14 cellular contexts compared by ENCODE assay signal in genomic region chr19:56098731-56099577, GRCh38. TPM values are rescaled to one million over a fixed set of nuclear protein-coding genes. Genes with fewer than 3 reads are reported as not detected.
DNase-seq lines count a peak whose midpoint lies in the region; ATAC-seq and TF ChIP-seq lines count a peak whose summit lies in the region.
"Had no signal": no experiment of that assay in that cellular context is flagged by ENCODE, and none has a peak within 500 bp of the region (broad histone marks: within the 10 kb centered on the region; RNA-seq: fewer than 3 reads in every experiment).

No MANE protein-coding gene starts in this region.

- H3K9me3 ChIP-seq in IMR-90 (ENCODE audit: control insufficient read depth, insufficient read depth, low read length) = no peaks in the 10 kb centered on the region

- TF ChIP-seq CTCF in natural killer cell (IDR thresholded peaks at IDR 0.05) = no peak
- no peak for TF ChIP-seq CTCF in IMR-90 (conservative IDR thresholded peaks at IDR 0.05; ENCODE audit: low read depth, low read length)

- H3K9me3 Mint-ChIP-seq in natural killer cell treated with Interleukin-12 subunit alpha and Interleukin-12 subunit beta and Interleukin-15 and Interleukin-18, amount 100 ng/mL, for 72 hours = no peaks in the 10 kb centered on the region
- H3K9me3 Mint-ChIP-seq in natural killer cell = no peaks in the 10 kb centered on the region
- no peaks in the 10 kb centered on the region for H3K9me3 Mint-ChIP-seq in stimulated activated naive B cell treated with anti-CD40 and anti-IgM and Interleukin-4, amounts not matched to agents 10 μg/mL and 1 μg/mL and 100 μg/mL, for 72 hours
- no peaks in the 10 kb centered on the region for H3K9me3 Mint-ChIP-seq in T-helper 2 cell treated with Interferon-gamma antibody and Interleukin-4, amounts not matched to agents 5 μg/mL and 100 μg/mL, for 36 hours
- H3K9me3 Mint-ChIP-seq: CD4-positive, alpha-beta T cell had no signal

- no peak for TF ChIP-seq POLR2A in IMR-90 (IDR thresholded peaks at IDR 0.05; ENCODE audit: low read depth, low read length)

- peaks cover 28% of the 10 kb centered on the region for H4K20me1 ChIP-seq in IMR-90 (ENCODE audit: insufficient read depth, low read length)

- H2BK120ac ChIP-seq in IMR-90 (ENCODE audit: low read depth, low read length) = no peak overlapping the region

- no peaks in the 10 kb centered on the region for H3K27me3 Mint-ChIP-seq in natural killer cell treated with Interleukin-12 subunit alpha and Interleukin-12 subunit beta and Interleukin-15 and Interleukin-18, amount 100 ng/mL, for 72 hours
- H3K27me3 Mint-ChIP-seq in natural killer cell (ENCODE audit: low read depth in 2 of 2) = no peaks in the 10 kb centered on the region
- no peaks in the 10 kb centered on the region for H3K27me3 Mint-ChIP-seq in stimulated activated naive B cell treated with anti-CD40 and anti-IgM and Interleukin-4, amounts not matched to agents 10 μg/mL and 1 μg/mL and 100 μg/mL, for 72 hours
- H3K27me3 Mint-ChIP-seq in T-helper 2 cell treated with Interferon-gamma antibody and Interleukin-4, amounts not matched to agents 5 μg/mL and 100 μg/mL, for 36 hours (ENCODE audit: low read depth) = no peaks in the 10 kb centered on the region
- H3K27me3 Mint-ChIP-seq: B cell; CD4-positive, alpha-beta T cell had no signal

- no peak overlapping the region for H4K91ac ChIP-seq in IMR-90 (ENCODE audit: insufficient read depth, low read depth, low read length)

- peak overlapping the region in 1 of 2 donors; percentile 27 for H3K27ac Mint-ChIP-seq in natural killer cell treated with Interleukin-12 subunit alpha and Interleukin-12 subunit beta and Interleukin-15 and Interleukin-18, amount 100 ng/mL, for 72 hours
- H3K27ac Mint-ChIP-seq in natural killer cell = peak overlapping the region in 1 of 2 donors; percentile 40
- H3K27ac Mint-ChIP-seq in stimulated activated naive B cell treated with anti-CD40 and anti-IgM and Interleukin-4, amounts not matched to agents 10 μg/mL and 1 μg/mL and 100 μg/mL, for 72 hours = peak overlapping the region; percentile 28
- H3K27ac Mint-ChIP-seq in T-helper 2 cell treated with Interferon-gamma antibody and Interleukin-4, amounts not matched to agents 5 μg/mL and 100 μg/mL, for 36 hours = no peak overlapping the region
- H3K27ac Mint-ChIP-seq: B cell; CD4-positive, alpha-beta T cell had no signal

- H3K14ac ChIP-seq in IMR-90 (replicated peaks; ENCODE audit: low read depth, low read length) = no peak overlapping the region

- no peak overlapping the region for H3K9ac ChIP-seq in IMR-90 (ENCODE audit: low read depth, low read length)

- POLR2A ChIA-PET in IMR-90 (lab: Charles Lee; ENCODE audit: unreplicated experiment) = no interaction called here

- H2AK9ac ChIP-seq in IMR-90 (replicated peaks; ENCODE audit: low read depth, low read length, poor library complexity) = no peak overlapping the region

- dilution Hi-C loops in IMR-90 (cut with HindIII; ENCODE audit: low sequenced_read_pairs, unreplicated experiment) = no loop called here

- H3K36me3 Mint-ChIP-seq in natural killer cell treated with Interleukin-12 subunit alpha and Interleukin-12 subunit beta and Interleukin-15 and Interleukin-18, amount 100 ng/mL, for 72 hours = peaks cover 4% of the 10 kb centered on the region
- H3K36me3 Mint-ChIP-seq in natural killer cell = no peaks in the 10 kb centered on the region
- H3K36me3 Mint-ChIP-seq in stimulated activated naive B cell treated with anti-CD40 and anti-IgM and Interleukin-4, amounts not matched to agents 10 μg/mL and 1 μg/mL and 100 μg/mL, for 72 hours = peaks cover 35 to 50% of the 10 kb centered on the region in 2 donors
- H3K36me3 Mint-ChIP-seq in T-helper 2 cell treated with Interferon-gamma antibody and Interleukin-4, amounts not matched to agents 5 μg/mL and 100 μg/mL, for 36 hours (ENCODE audit: low read depth) = peaks cover 21% of the 10 kb centered on the region

- H3K4ac ChIP-seq in IMR-90 (ENCODE audit: low read depth, low read length) = no peak overlapping the region

- no peak overlapping the region for H3K4me2 ChIP-seq in IMR-90 (ENCODE audit: low read depth, low read length)

- no peaks in the 10 kb centered on the region for H3K4me1 ChIP-seq in IMR-90 (ENCODE audit: control insufficient read depth, insufficient read depth, low read length)

- no peak overlapping the region for H3K23ac ChIP-seq in IMR-90 (ENCODE audit: low read depth, low read length)

- H3K9me1 ChIP-seq in IMR-90 (ENCODE audit: insufficient read depth, low read length) = no peaks in the 10 kb centered on the region

- no peak overlapping the region for H3K18ac ChIP-seq in IMR-90 (ENCODE audit: low read depth, low read length)

- CTCF ChIA-PET in IMR-90 (lab: Yijun Ruan, JAX) = no interaction called here

- peak; percentile 53 for DNase-seq in natural killer cell treated with Interleukin-12 subunit alpha and Interleukin-12 subunit beta and Interleukin-15 and Interleukin-18, amount 100 ng/mL, for 72 hours (ENCODE audit: low spot score)
- DNase-seq in natural killer cell (no peak), IMR-90 (no peak), iPS-NIHi11 (ENCODE audit: low spot score) (peak; percentile 4), midbrain (lab: John Stamatoyannopoulos, UW) (no peak)
- DNase-seq in stimulated activated naive B cell treated with anti-CD40 and anti-IgM and Interleukin-4, amounts not matched to agents 10 μg/mL and 1 μg/mL and 100 μg/mL, for 72 hours = no peak
- DNase-seq in T-helper 2 cell treated with Interferon-gamma antibody and Interleukin-4, amounts not matched to agents 5 μg/mL and 100 μg/mL, for 36 hours (ENCODE audit: low spot score) = no peak
- no peak for DNase-seq in activated T-cell treated with anti-CD3 and anti-CD28 coated beads, Interleukin-2, amount 50 U/mL, for 1 hour
- DNase-seq: C1 segment of cervical spinal cord; Calu3; CD4-positive, alpha-beta T cell; DMS79; H9 had no signal

- H3K79me1 ChIP-seq in IMR-90 (ENCODE audit: low read depth in 1 of 2, low read length in 2 of 2) = peaks cover 6 to 28% of the 10 kb centered on the region in 2 experiments

- BruUV-seq in IMR-90 (replicated peaks; lab: Mats Ljungman, UMichigan) = no TSS peak

- H3K4me3 Mint-ChIP-seq in natural killer cell treated with Interleukin-12 subunit alpha and Interleukin-12 subunit beta and Interleukin-15 and Interleukin-18, amount 100 ng/mL, for 72 hours = no peak overlapping the region
- H3K4me3 Mint-ChIP-seq in natural killer cell = no peak overlapping the region
- H3K4me3 Mint-ChIP-seq in stimulated activated naive B cell treated with anti-CD40 and anti-IgM and Interleukin-4, amounts not matched to agents 10 μg/mL and 1 μg/mL and 100 μg/mL, for 72 hours = no peak overlapping the region
- H3K4me3 Mint-ChIP-seq in T-helper 2 cell treated with Interferon-gamma antibody and Interleukin-4, amounts not matched to agents 5 μg/mL and 100 μg/mL, for 36 hours = no peak overlapping the region
- H3K4me3 Mint-ChIP-seq: B cell; CD4-positive, alpha-beta T cell; H9 had no signal

- no peak overlapping the region for H2BK5ac ChIP-seq in IMR-90 (ENCODE audit: low read depth, low read length, poor library complexity, severe bottlenecking)

- no peak overlapping the region for H3K4me3 ChIP-seq in IMR-90 (ENCODE audit: insufficient read depth, low read depth, low read length)

- H3K36me3 ChIP-seq in IMR-90 (ENCODE audit: control insufficient read depth, insufficient read depth, low read length) = peaks cover 47% of the 10 kb centered on the region

- in situ Hi-C loops in IMR-90 (cut with MboI; ENCODE audit: low sequenced_read_pairs) = no loop called here

- H2BK15ac ChIP-seq in IMR-90 (ENCODE audit: low read depth, low read length) = no peak overlapping the region

- ATAC-seq in natural killer cell treated with Interleukin-12 subunit alpha and Interleukin-12 subunit beta and Interleukin-15 and Interleukin-18, amount 100 ng/mL, for 72 hours = no peak
- ATAC-seq in natural killer cell = no peak
- ATAC-seq in IMR-90 (ENCODE audit: low read depth) = no peak
- ATAC-seq in stimulated activated naive B cell treated with anti-CD40 and anti-IgM and Interleukin-4, amounts not matched to agents 10 μg/mL and 1 μg/mL and 100 μg/mL, for 72 hours (replicated peaks) = no peak

- H3K4me1 Mint-ChIP-seq in natural killer cell treated with Interleukin-12 subunit alpha and Interleukin-12 subunit beta and Interleukin-15 and Interleukin-18, amount 100 ng/mL, for 72 hours (ENCODE audit: low read depth in 2 of 2) = peaks cover 0 to 11% of the 10 kb centered on the region in 2 donors
- peaks cover 0 to 15% of the 10 kb centered on the region in 2 donors for H3K4me1 Mint-ChIP-seq in natural killer cell
- H3K4me1 Mint-ChIP-seq in stimulated activated naive B cell treated with anti-CD40 and anti-IgM and Interleukin-4, amounts not matched to agents 10 μg/mL and 1 μg/mL and 100 μg/mL, for 72 hours = peaks cover 11 to 15% of the 10 kb centered on the region in 2 donors
- no peaks in the 10 kb centered on the region for H3K4me1 Mint-ChIP-seq in T-helper 2 cell treated with Interferon-gamma antibody and Interleukin-4, amounts not matched to agents 5 μg/mL and 100 μg/mL, for 36 hours (ENCODE audit: low read depth)
- H3K4me1 Mint-ChIP-seq: H9 had no signal

- no peaks in the 10 kb centered on the region for H3K27me3 ChIP-seq in IMR-90 (ENCODE audit: control insufficient read depth, insufficient read depth, low read length)

- H2AK5ac ChIP-seq in IMR-90 (ENCODE audit: low read depth, low read length) = no peak overlapping the region

- H3K27ac ChIP-seq in IMR-90 (ENCODE audit: insufficient read depth, low read length) = no peak overlapping the region

- intact Hi-C loops in natural killer cell (cut with micrococcal nuclease) = no loop called here
- intact Hi-C loops in IMR-90 (cut with micrococcal nuclease) = no loop called here

- no peak overlapping the region for H2BK20ac ChIP-seq in IMR-90 (ENCODE audit: low read depth, low read length)

- H3K56ac ChIP-seq in IMR-90 (ENCODE audit: extremely low read depth, insufficient read depth, low read length) = no peak overlapping the region

- H4K5ac ChIP-seq in IMR-90 (ENCODE audit: low read depth, low read length) = no peak overlapping the region

- H2AFZ ChIP-seq in IMR-90 (replicated peaks; ENCODE audit: low read length, poor library complexity) = no peak overlapping the region

- no peak overlapping the region for H4K8ac ChIP-seq in IMR-90 (ENCODE audit: low read depth in 2 of 2, low read length in 2 of 2)

- TF ChIP-seq RAD21 in IMR-90 (IDR thresholded peaks at IDR 0.05; ENCODE audit: low read length) = no peak

- 96% methylated on average over 9 of the region's 34 CpGs; no CpG with 5 or more reads in 1 of the 2 experiments for WGBS in IMR-90 (ENCODE audit: extremely low coverage in 2 of 2, insufficient read length in 1 of 2), 2 experiments

RNA-seq across cellular contexts. Expression of gene ZNF787, which starts 22.1 kb away (rescaled TPM):
- 10 to 100 TPM; 39.2 to 60.6 TPM for total RNA-seq in natural killer cell treated with Interleukin-12 subunit alpha and Interleukin-12 subunit beta and Interleukin-15 and Interleukin-18, amount 100 ng/mL, for 72 hours
- total RNA-seq in natural killer cell = 10 to 100 TPM; 23.9 to 42.0 (median 36.9) TPM
- total RNA-seq in IMR-90 (2012; rRNA removed) = 4.8 and 5.6 TPM in 2 replicates
- polyA plus RNA-seq in IMR-90 (2012; rRNA removed) = 11.2 and 17.7 TPM in 2 replicates
- 5.0 and 14.2 TPM in 2 replicates for polyA plus RNA-seq in IMR-90 (2012; cell fraction: cytosol; rRNA removed)
- polyA plus RNA-seq in IMR-90 (2012; cell fraction: nucleus; rRNA removed; ENCODE audit: low replicate concordance) = 13.5 and 27.0 TPM in 2 replicates

RNA-seq across cellular contexts. Expression of gene ZNF444, which starts 42.1 kb away (rescaled TPM):
- total RNA-seq in natural killer cell treated with Interleukin-12 subunit alpha and Interleukin-12 subunit beta and Interleukin-15 and Interleukin-18, amount 100 ng/mL, for 72 hours = 10 to 100 TPM; 23.2 to 50.6 TPM
- 10 to 100 TPM; 14.5 to 21.9 (median 16.7) TPM for total RNA-seq in natural killer cell
- 2.5 and 3.3 TPM in 2 replicates for total RNA-seq in IMR-90 (2012; rRNA removed)
- polyA plus RNA-seq in IMR-90 (2012; rRNA removed) = 20.3 and 25.2 TPM in 2 replicates
- 18.7 and 34.1 TPM in 2 replicates for polyA plus RNA-seq in IMR-90 (2012; cell fraction: cytosol; rRNA removed)
- 60.8 and 109 TPM in 2 replicates for polyA plus RNA-seq in IMR-90 (2012; cell fraction: nucleus; rRNA removed; ENCODE audit: low replicate concordance)

Comparison
In these comparisons a context has a peak if more than half of its experiments do, and no peak if none do; other contexts are left out.
1. DNase-seq: peak in natural killer cell treated with Interleukin-12 subunit alpha and Interleukin-12 subunit beta and Interleukin-15 and Interleukin-18, amount 100 ng/mL, for 72 hours (single experiment) and iPS-NIHi11 (single experiment); none in natural killer cell (single experiment), IMR-90 (single experiment), stimulated activated naive B cell treated with anti-CD40 and anti-IgM and Interleukin-4, amounts not matched to agents 10 μg/mL and 1 μg/mL and 100 μg/mL, for 72 hours (single experiment), T-helper 2 cell treated with Interferon-gamma antibody and Interleukin-4, amounts not matched to agents 5 μg/mL and 100 μg/mL, for 36 hours (single experiment), activated T-cell treated with anti-CD3 and anti-CD28 coated beads, Interleukin-2, amount 50 U/mL, for 1 hour (single experiment) and midbrain (single experiment).